ENCODE assay signal across 9 cellular contexts in the genomic region with DNA sequence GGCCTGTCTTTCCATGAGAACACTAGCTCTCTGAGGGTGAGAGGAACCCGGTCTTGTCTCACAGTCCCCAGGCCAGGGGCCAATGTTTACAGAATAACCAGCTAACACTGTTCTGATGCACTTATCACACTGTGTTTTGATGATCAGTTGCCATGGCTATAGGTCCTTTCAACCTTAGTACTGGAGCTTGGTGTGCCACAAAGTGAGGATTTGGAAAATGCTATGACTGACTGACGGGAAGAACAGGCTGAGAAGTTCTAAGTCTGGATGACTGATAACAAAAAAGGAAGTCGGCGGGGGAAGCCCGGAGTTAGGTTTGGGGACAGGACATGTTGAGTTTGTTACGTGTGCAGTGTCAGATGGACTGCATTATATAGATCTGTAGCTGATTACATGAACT.
DNase-seq lines count a peak whose midpoint lies in the region; ATAC-seq and TF ChIP-seq lines count a peak whose summit lies in the region.
"Had no signal": no experiment of that assay in that cellular context is flagged by ENCODE, and none has a peak within 500 bp of the region (broad histone marks: within the 10 kb centered on the region; RNA-seq: fewer than 3 reads in every experiment).

No MANE protein-coding gene starts in this region.

- ATAC-seq in HG02642 (IDR thresholded peaks at IDR 0.05; ENCODE audit: poor library complexity, unreplicated experiment), result peak; percentile 97

- H3K27ac ChIP-seq in RWPE1, result no peak overlapping the region
- H3K27ac ChIP-seq: thoracic aorta had no signal

- POLR2A ChIA-PET in RWPE1 (lab: Yijun Ruan, JAX; ENCODE audit: low non-redundant PET), result no interaction called here

- no peak for TF ChIP-seq CTCF in RWPE1 (conservative IDR thresholded peaks at IDR 0.05; ENCODE audit: low read depth)

- CTCF ChIA-PET in RWPE1 (lab: Yijun Ruan, JAX), result no interaction called here

- DNase-seq in activated CD4-positive, alpha-beta T cell treated with anti-CD3 and anti-CD28 coated beads, Interleukin-2, amount 50 U/mL, for 48 hours, result peak; percentile 21 to 30
- no peak for DNase-seq in activated CD4-positive, alpha-beta T cell treated with anti-CD3 and anti-CD28 coated beads for 4 hours
- peak; percentile 63 for DNase-seq in NCI-H2029 treated with DMSO at 0.1 percent for 48 hours (lab: John Stamatoyannopoulos, UW)
- peak; percentile 81 for DNase-seq in renal cortical epithelial cell (ENCODE audit: low read depth)
- no peak for DNase-seq in RWPE1 (ENCODE audit: low spot score)
- no peak for DNase-seq in KG1 (lab: John Stamatoyannopoulos, UW)
- no peak for DNase-seq in dedifferentiated amniotic fluid mesenchymal stem cell (ENCODE audit: extremely low spot score)

Comparison
In these comparisons a context has a peak if more than half of its experiments do, and no peak if none do; other contexts are left out.
1. DNase-seq: peak in activated CD4-positive, alpha-beta T cell treated with anti-CD3 and anti-CD28 coated beads, Interleukin-2, amount 50 U/mL, for 48 hours (2 of 2), NCI-H2029 treated with DMSO at 0.1 percent for 48 hours (single experiment) and renal cortical epithelial cell (single experiment); none in activated CD4-positive, alpha-beta T cell treated with anti-CD3 and anti-CD28 coated beads for 4 hours (0 of 2), RWPE1 (single experiment), KG1 (single experiment) and dedifferentiated amniotic fluid mesenchymal stem cell (single experiment).